ENCODE assay signal across 1 cellular context in the genomic region with DNA sequence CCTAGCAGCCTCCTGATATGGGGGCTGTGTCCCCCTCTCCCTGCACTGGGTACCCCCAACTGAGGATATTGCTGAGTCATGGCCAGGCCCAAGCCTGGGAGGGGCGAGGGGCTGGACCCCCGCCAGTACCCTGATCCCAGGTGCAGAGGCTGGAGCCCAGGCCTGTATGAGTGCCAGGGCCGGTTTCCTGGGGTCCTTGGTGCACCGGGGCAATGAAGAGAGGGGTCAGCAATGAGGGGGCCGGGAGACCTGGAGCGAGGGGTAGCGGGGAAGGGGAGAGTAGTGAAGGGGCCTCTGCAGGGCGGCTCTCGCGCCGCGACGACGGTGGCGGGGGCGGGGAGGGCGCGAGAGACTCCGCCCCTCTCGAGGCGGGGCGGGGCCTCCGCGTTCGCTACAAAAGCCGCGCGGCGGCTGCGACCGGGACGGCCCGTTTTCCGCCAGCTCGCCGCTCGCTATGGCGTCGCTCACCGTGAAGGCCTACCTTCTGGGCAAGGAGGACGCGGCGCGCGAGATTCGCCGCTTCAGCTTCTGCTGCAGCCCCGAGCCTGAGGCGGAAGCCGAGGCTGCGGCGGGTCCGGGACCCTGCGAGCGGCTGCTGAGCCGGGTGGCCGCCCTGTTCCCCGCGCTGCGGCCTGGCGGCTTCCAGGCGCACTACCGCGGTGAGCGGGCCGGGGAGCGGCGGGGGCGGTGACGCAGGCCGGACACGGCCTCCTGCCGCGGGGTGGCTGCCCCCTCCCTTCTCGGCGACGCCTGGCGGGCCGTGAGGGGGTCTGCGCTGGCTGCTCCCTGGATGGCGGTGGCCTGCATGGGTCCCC.
TF ChIP-seq lines count a peak whose summit lies in the region.

A gene (plus strand): TSS at position 423 of the 815 bp plus-strand sequence. CDS start 32 bp downstream, at position 455.

TF ChIP-seq in HepG2, 621 proteins besides CTCF, POLR2A, EP300 and RAD21 (continued from another document and continues in another):
- TF ChIP-seq, protein P1, sequence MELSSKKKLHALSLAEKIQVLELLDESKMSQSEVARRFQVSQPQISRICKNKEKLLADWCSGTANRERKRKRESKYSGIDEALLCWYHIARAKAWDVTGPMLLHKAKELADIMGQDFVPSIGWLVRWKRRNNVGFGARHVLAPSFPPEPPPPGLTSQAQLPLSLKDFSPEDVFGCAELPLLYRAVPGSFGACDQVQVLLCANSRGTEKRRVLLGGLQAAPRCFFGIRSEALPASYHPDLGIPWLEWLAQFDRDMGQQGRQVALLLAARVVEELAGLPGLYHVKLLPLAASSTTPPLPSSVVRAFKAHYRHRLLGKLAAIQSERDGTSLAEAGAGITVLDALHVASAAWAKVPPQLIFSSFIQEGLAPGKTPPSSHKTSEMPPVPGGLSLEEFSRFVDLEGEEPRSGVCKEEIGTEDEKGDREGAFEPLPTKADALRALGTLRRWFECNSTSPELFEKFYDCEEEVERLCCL (CRISPR knock-in tag; IDR thresholded peaks at IDR 0.05; ENCODE audit: borderline replicate concordance) = no peak; the same call in 1 of the 2 replicates
- peak; percentile 53; the same call in 1 of the 2 replicates for TF ChIP-seq ZNF232 (CRISPR knock-in tag; IDR thresholded peaks at IDR 0.05; ENCODE audit: borderline replicate concordance)
- TF ChIP-seq ZNF501 (CRISPR knock-in tag; IDR thresholded peaks at IDR 0.05) = no peak
- TF ChIP-seq, protein P2, sequence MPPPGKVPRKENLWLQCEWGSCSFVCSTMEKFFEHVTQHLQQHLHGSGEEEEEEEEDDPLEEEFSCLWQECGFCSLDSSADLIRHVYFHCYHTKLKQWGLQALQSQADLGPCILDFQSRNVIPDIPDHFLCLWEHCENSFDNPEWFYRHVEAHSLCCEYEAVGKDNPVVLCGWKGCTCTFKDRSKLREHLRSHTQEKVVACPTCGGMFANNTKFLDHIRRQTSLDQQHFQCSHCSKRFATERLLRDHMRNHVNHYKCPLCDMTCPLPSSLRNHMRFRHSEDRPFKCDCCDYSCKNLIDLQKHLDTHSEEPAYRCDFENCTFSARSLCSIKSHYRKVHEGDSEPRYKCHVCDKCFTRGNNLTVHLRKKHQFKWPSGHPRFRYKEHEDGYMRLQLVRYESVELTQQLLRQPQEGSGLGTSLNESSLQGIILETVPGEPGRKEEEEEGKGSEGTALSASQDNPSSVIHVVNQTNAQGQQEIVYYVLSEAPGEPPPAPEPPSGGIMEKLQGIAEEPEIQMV (CRISPR knock-in tag; IDR thresholded peaks at IDR 0.05; ENCODE audit: low read depth) = 0 out of 2 replicates have a peak, but pooled peaks have one; percentile 55
- peak; percentile 79; the same call in 1 of the 2 replicates for TF ChIP-seq HES4 (CRISPR knock-in tag; IDR thresholded peaks at IDR 0.05; ENCODE audit: borderline replicate concordance)
- TF ChIP-seq YEATS2 (CRISPR knock-in tag; IDR thresholded peaks at IDR 0.05; ENCODE audit: borderline replicate concordance) = peak; percentile 25
- no peak for TF ChIP-seq ZNF180 (CRISPR knock-in tag; IDR thresholded peaks at IDR 0.05; ENCODE audit: borderline replicate concordance, low read depth)
- TF ChIP-seq RFX3 (CRISPR knock-in tag; IDR thresholded peaks at IDR 0.05) = no peak
- no peak for TF ChIP-seq HOXA9 (CRISPR knock-in tag; IDR thresholded peaks at IDR 0.05; ENCODE audit: borderline replicate concordance)
- TF ChIP-seq KDM5A (IDR thresholded peaks at IDR 0.05; ENCODE audit: borderline replicate concordance, low read length) = no peak
- TF ChIP-seq ZNF614 (CRISPR knock-in tag; IDR thresholded peaks at IDR 0.05; ENCODE audit: borderline replicate concordance) = peak; percentile 15; the same call in 1 of the 2 replicates
- TF ChIP-seq JUND (CRISPR knock-in tag; IDR thresholded peaks at IDR 0.05) = no peak
- no peak for TF ChIP-seq LCORL (IDR thresholded peaks at IDR 0.05)
- TF ChIP-seq LCORL (CRISPR knock-in tag; IDR thresholded peaks at IDR 0.05) = 0 out of 2 replicates have a peak, but pooled peaks have one; percentile 11
- TF ChIP-seq, protein P3, sequence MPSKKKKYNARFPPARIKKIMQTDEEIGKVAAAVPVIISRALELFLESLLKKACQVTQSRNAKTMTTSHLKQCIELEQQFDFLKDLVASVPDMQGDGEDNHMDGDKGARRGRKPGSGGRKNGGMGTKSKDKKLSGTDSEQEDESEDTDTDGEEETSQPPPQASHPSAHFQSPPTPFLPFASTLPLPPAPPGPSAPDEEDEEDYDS (CRISPR knock-in tag; IDR thresholded peaks at IDR 0.05) = peak; percentile 98
- no peak for TF ChIP-seq STAG1 (CRISPR knock-in tag; IDR thresholded peaks at IDR 0.05)
- TF ChIP-seq, protein P4, sequence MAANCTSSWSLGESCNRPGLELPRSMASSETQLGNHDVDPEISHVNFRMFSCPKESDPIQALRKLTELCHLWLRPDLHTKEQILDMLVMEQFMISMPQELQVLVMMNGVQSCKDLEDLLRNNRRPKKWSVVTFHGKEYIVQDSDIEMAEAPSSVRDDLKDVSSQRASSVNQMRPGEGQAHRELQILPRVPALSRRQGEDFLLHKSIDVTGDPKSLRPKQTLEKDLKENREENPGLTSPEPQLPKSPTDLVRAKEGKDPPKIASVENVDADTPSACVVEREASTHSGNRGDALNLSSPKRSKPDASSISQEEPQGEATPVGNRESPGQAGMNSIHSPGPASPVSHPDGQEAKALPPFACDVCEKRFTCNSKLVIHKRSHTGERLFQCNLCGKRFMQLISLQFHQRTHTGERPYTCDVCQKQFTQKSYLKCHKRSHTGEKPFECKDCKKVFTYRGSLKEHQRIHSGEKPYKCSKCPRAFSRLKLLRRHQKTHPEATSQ (CRISPR knock-in tag; IDR thresholded peaks at IDR 0.05; ENCODE audit: borderline replicate concordance) = 0 out of 2 replicates have a peak, but pooled peaks have one; percentile 51
- no peak for TF ChIP-seq NR2F2 (IDR thresholded peaks at IDR 0.05; ENCODE audit: borderline replicate concordance, low read depth)
- TF ChIP-seq, protein P5, sequence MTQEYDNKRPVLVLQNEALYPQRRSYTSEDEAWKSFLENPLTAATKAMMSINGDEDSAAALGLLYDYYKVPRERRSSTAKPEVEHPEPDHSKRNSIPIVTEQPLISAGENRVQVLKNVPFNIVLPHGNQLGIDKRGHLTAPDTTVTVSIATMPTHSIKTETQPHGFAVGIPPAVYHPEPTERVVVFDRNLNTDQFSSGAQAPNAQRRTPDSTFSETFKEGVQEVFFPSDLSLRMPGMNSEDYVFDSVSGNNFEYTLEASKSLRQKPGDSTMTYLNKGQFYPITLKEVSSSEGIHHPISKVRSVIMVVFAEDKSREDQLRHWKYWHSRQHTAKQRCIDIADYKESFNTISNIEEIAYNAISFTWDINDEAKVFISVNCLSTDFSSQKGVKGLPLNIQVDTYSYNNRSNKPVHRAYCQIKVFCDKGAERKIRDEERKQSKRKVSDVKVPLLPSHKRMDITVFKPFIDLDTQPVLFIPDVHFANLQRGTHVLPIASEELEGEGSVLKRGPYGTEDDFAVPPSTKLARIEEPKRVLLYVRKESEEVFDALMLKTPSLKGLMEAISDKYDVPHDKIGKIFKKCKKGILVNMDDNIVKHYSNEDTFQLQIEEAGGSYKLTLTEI (CRISPR knock-in tag; conservative IDR thresholded peaks at IDR 0.05) = no peak
- TF ChIP-seq ZFP1 (CRISPR knock-in tag; IDR thresholded peaks at IDR 0.05) = no peak
- peak; percentile 4; the same call in 1 of the 2 replicates for TF ChIP-seq SALL2 (CRISPR knock-in tag; IDR thresholded peaks at IDR 0.05)
- no peak; the same call in 1 of the 2 replicates for TF ChIP-seq TMF1 (CRISPR knock-in tag; IDR thresholded peaks at IDR 0.05; ENCODE audit: low read depth)
- TF ChIP-seq KDM3A (CRISPR knock-in tag; IDR thresholded peaks at IDR 0.05; ENCODE audit: low read depth) = peak; percentile 77; the same call in 1 of the 2 replicates
- TF ChIP-seq HNRNPK (IDR thresholded peaks at IDR 0.05; ENCODE audit: low read depth, low read length, poor library complexity, severe bottlenecking) = peak; percentile 81
- TF ChIP-seq, protein P6, sequence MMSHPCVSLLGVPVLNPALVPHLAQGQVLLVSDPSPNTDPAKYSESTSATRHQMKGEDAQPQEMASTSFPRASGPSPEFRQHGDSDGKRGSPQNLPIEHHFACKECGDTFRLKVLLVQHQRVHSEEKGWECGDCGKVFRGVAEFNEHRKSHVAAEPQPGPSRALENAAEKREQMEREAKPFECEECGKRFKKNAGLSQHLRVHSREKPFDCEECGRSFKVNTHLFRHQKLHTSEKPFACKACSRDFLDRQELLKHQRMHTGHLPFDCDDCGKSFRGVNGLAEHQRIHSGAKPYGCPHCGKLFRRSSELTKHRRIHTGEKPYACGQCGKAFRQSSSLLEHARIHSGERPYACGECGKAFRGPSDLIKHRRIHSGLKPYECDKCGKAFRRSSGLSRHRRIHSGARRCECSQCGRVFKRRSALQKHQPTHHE (CRISPR knock-in tag; IDR thresholded peaks at IDR 0.05; ENCODE audit: borderline replicate concordance) = 0 out of 2 replicates have a peak, but pooled peaks have one; percentile 30
- TF ChIP-seq, protein P7, sequence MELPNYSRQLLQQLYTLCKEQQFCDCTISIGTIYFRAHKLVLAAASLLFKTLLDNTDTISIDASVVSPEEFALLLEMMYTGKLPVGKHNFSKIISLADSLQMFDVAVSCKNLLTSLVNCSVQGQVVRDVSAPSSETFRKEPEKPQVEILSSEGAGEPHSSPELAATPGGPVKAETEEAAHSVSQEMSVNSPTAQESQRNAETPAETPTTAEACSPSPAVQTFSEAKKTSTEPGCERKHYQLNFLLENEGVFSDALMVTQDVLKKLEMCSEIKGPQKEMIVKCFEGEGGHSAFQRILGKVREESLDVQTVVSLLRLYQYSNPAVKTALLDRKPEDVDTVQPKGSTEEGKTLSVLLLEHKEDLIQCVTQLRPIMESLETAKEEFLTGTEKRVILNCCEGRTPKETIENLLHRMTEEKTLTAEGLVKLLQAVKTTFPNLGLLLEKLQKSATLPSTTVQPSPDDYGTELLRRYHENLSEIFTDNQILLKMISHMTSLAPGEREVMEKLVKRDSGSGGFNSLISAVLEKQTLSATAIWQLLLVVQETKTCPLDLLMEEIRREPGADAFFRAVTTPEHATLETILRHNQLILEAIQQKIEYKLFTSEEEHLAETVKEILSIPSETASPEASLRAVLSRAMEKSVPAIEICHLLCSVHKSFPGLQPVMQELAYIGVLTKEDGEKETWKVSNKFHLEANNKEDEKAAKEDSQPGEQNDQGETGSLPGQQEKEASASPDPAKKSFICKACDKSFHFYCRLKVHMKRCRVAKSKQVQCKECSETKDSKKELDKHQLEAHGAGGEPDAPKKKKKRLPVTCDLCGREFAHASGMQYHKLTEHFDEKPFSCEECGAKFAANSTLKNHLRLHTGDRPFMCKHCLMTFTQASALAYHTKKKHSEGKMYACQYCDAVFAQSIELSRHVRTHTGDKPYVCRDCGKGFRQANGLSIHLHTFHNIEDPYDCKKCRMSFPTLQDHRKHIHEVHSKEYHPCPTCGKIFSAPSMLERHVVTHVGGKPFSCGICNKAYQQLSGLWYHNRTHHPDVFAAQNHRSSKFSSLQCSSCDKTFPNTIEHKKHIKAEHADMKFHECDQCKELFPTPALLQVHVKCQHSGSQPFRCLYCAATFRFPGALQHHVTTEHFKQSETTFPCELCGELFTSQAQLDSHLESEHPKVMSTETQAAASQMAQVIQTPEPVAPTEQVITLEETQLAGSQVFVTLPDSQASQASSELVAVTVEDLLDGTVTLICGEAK (IDR thresholded peaks at IDR 0.05) = no peak
- TF ChIP-seq, protein P7 (CRISPR knock-in tag; IDR thresholded peaks at IDR 0.05) = peak; percentile 42; the same call in 1 of the 2 replicates
- TF ChIP-seq SIX1 (CRISPR knock-in tag; IDR thresholded peaks at IDR 0.05; ENCODE audit: borderline replicate concordance) = no peak
- TF ChIP-seq DR1 (CRISPR knock-in tag; IDR thresholded peaks at IDR 0.05) = peak; percentile 98
- 0 out of 2 replicates have a peak, but pooled peaks have one; percentile 22 for TF ChIP-seq ZBTB38 (CRISPR knock-in tag; IDR thresholded peaks at IDR 0.05)
- TF ChIP-seq ZNF782 (CRISPR knock-in tag; IDR thresholded peaks at IDR 0.05; ENCODE audit: borderline replicate concordance) = peak; percentile 9; the same call in 1 of the 2 replicates
